Comparison of ENCODE assay signal across 24 cellular contexts in genomic region chr1:100750002-100750885, GRCh38. TPM values are rescaled to one million over a fixed set of nuclear protein-coding genes. Genes with fewer than 3 reads are reported as not detected.
DNase-seq lines count a peak whose midpoint lies in the region; ATAC-seq, FAIRE-seq and TF ChIP-seq lines count a peak whose summit lies in the region.
"Had no signal": no experiment of that assay in that cellular context is flagged by ENCODE, and none has a peak within 500 bp of the region (broad histone marks: within the 10 kb centered on the region; RNA-seq: fewer than 3 reads in every experiment).

No MANE protein-coding gene starts in this region.

- intact Hi-C loops in HepG2 (cut with micrococcal nuclease; ENCODE audit: unreplicated experiment) = no loop called here
- intact Hi-C loops in right lobe of liver (cut with DNase I) = no loop called here
- intact Hi-C loops in K562 (cut with micrococcal nuclease) = loop anchor here (1.0 to 5.0 kb wide), 2 partner anchors 67 to 116 kb away; no protein-coding TSS in a partner anchor

- CTCF ChIA-PET in HepG2 (lab: Yijun Ruan, JAX; ENCODE audit: low intra/inter-chr PET ratio, low total read pairs) (no interaction called here), K562 (lab: Yijun Ruan, JAX; ENCODE audit: low intra/inter-chr PET ratio) (interaction anchor here (0.6 to 1.7 kb wide), 2 partner anchors 116 to 1014 kb away, joined by 5 read pairs; no protein-coding TSS in a partner anchor)

- no peaks in the 10 kb centered on the region for H3K4me1 ChIP-seq in HepG2 (ENCODE audit: insufficient read depth, low read length)
- no peaks in the 10 kb centered on the region for H3K4me1 ChIP-seq in right lobe of liver
- no peaks in the 10 kb centered on the region for H3K4me1 ChIP-seq in K562 (replicated peaks in 1 of 2; ENCODE audit: control insufficient read depth in 2 of 2, insufficient read depth in 2 of 2, low read length in 2 of 2)
- H3K4me1 ChIP-seq: BLaER1, heart right ventricle, SJSA1, upper lobe of left lung had no signal

- H3K27me3 ChIP-seq in HepG2 (ENCODE audit: control insufficient read depth in 1 of 2, insufficient read depth in 2 of 2, low read length in 2 of 2) = no peaks in the 10 kb centered on the region; a peak in 1 of 5 replicates
- H3K27me3 ChIP-seq in right lobe of liver = no peaks in the 10 kb centered on the region
- no peaks in the 10 kb centered on the region for H3K27me3 ChIP-seq in K562 (ENCODE audit: control insufficient read depth in 2 of 2, insufficient read depth in 2 of 2, low read length in 2 of 2)
- H3K27me3 ChIP-seq: BLaER1, cardiac muscle cell, heart right ventricle, SJSA1, upper lobe of left lung had no signal

- WGBS in HepG2 (ENCODE audit: low lambda C conversion rate) = 59% methylated on average over 9 of the region's 9 CpGs
- WGBS in right lobe of liver (ENCODE audit: insufficient coverage, low coverage, low lambda C conversion rate, missing lambda C conversion rate) = 75% methylated on average over 8 of the region's 9 CpGs
- WGBS in K562 (ENCODE audit: insufficient coverage, low coverage, missing lambda C conversion rate) = 31% methylated on average over 9 of the region's 9 CpGs

- no peaks in the 10 kb centered on the region for H3K79me2 ChIP-seq in HepG2 (ENCODE audit: insufficient read depth, low read length)
- H3K79me2 ChIP-seq in K562 (ENCODE audit: control insufficient read depth, insufficient read depth, low read length) = no peaks in the 10 kb centered on the region

- H4K20me1 ChIP-seq in HepG2 (ENCODE audit: insufficient read depth, low read length) (no peaks in the 10 kb centered on the region), K562 (replicated peaks; ENCODE audit: control insufficient read depth, insufficient read depth, low read length) (no peaks in the 10 kb centered on the region)
- H4K20me1 ChIP-seq: BLaER1 had no signal

- H3K4me3 ChIP-seq in HepG2 (replicated peaks in 1 of 3; ENCODE audit: insufficient read depth in 1 of 3, low read depth in 2 of 3, low read length in 3 of 3) = no peak overlapping the region
- H3K4me3 ChIP-seq in right lobe of liver = no peak overlapping the region
- no peak overlapping the region for H3K4me3 ChIP-seq in K562
- H3K4me3 ChIP-seq: BLaER1, cardiac muscle cell, heart right ventricle, mucosa of descending colon, SJSA1, upper lobe of left lung had no signal

- ATAC-seq in HepG2 = peak; percentile 50; the same call in 2 of the 3 replicates
- ATAC-seq in right lobe of liver = no peak
- ATAC-seq in K562 = peak; percentile 87
- no peak for ATAC-seq in GM19395 (IDR thresholded peaks at IDR 0.05; ENCODE audit: unreplicated experiment)
- no peak for ATAC-seq in GM18870 (IDR thresholded peaks at IDR 0.05; ENCODE audit: unreplicated experiment)
- ATAC-seq: heart right ventricle, mucosa of descending colon, Panc1, sciatic nerve had no signal

- H3K4me2 ChIP-seq in HepG2 (ENCODE audit: low read depth, low read length) (no peak overlapping the region), K562 (ENCODE audit: insufficient read depth, low read length) (no peak overlapping the region)
- H3K4me2 ChIP-seq: BLaER1 had no signal

- H2AFZ ChIP-seq in HepG2 (ENCODE audit: low read length) = no peak overlapping the region
- no peak overlapping the region for H2AFZ ChIP-seq in K562 (ENCODE audit: low read depth, low read length)

- no peak overlapping the region for H3K27ac ChIP-seq in HepG2 (ENCODE audit: extremely low read length, insufficient read depth, low read length)
- H3K27ac ChIP-seq in right lobe of liver = no peak overlapping the region
- H3K27ac ChIP-seq in K562 (ENCODE audit: extremely low read depth, low read depth, low read length) = no peak overlapping the region
- H3K27ac ChIP-seq: BLaER1, cardiac muscle cell, heart right ventricle, SJSA1, upper lobe of left lung had no signal

- no peaks in the 10 kb centered on the region for H3K9me3 ChIP-seq in HepG2 (ENCODE audit: low read length)
- no peaks in the 10 kb centered on the region for H3K9me3 ChIP-seq in right lobe of liver
- H3K9me3 ChIP-seq in K562 (replicated peaks; ENCODE audit: control insufficient read depth, insufficient read depth, low read depth, low read length) = no peaks in the 10 kb centered on the region
- H3K9me3 ChIP-seq: BLaER1, mucosa of descending colon, SJSA1, upper lobe of left lung had no signal

- POLR2A ChIA-PET in HepG2 (lab: Yijun Ruan, JAX) = no interaction called here
- POLR2A ChIA-PET in K562 (lab: Yijun Ruan, JAX) = no interaction called here

- TF ChIP-seq CTCF in HepG2 (CRISPR knock-in tag; IDR thresholded peaks at IDR 0.05) (peak; percentile 24; the same call in 1 of the 2 replicates), right lobe of liver (IDR thresholded peaks at IDR 0.05) (no peak), K562 (IDR thresholded peaks at IDR 0.05 in 2 of 3, conservative IDR thresholded peaks at IDR 0.05 in 1 of 3; ENCODE audit: insufficient read depth in 2 of 3, low read depth in 1 of 3, low read length in 3 of 3) (peak; percentile 51 to 57 (median 57))

- TF ChIP-seq POLR2A in HepG2 (IDR thresholded peaks at IDR 0.05; ENCODE audit: insufficient read depth in 1 of 2, low read depth in 2 of 2, low read length in 2 of 2) (no peak), right lobe of liver (IDR thresholded peaks at IDR 0.05) (no peak), K562 (conservative IDR thresholded peaks at IDR 0.05) (no peak)

- H3K9ac ChIP-seq in HepG2 (ENCODE audit: insufficient read depth, low read depth, low read length) (no peak overlapping the region), K562 (ENCODE audit: insufficient read depth in 1 of 2, low read depth in 2 of 2, low read length in 2 of 2) (no peak overlapping the region)
- H3K9ac ChIP-seq: BLaER1 had no signal

- BruUV-seq in HepG2 (replicated peaks; lab: Mats Ljungman, UMichigan) (no TSS peak), K562 (replicated peaks; lab: Mats Ljungman, UMichigan) (no TSS peak)

- H3K36me3 ChIP-seq in HepG2 (replicated peaks in 1 of 2; ENCODE audit: control insufficient read depth in 1 of 2, insufficient read depth in 2 of 2, low read length in 2 of 2) (no peaks in the 10 kb centered on the region), right lobe of liver (no peaks in the 10 kb centered on the region), K562 (ENCODE audit: control insufficient read depth, insufficient read depth, low read length) (no peaks in the 10 kb centered on the region)
- H3K36me3 ChIP-seq: BLaER1, cardiac muscle cell, heart right ventricle, SJSA1, upper lobe of left lung had no signal

- DNase-seq in HepG2 (ENCODE audit: low spot score) (no peak), right lobe of liver (no peak), M059J (ENCODE audit: low read depth) (peak; percentile 14), K562 (ENCODE audit: extremely low read depth in 1 of 4, low spot score in 3 of 4) (peak in 2 of 4 experiments; percentile 17 to 25), hepatic stellate cell (ENCODE audit: low spot score) (no peak), ureter (ENCODE audit: low spot score) (no peak)
- DNase-seq: activated CD4-positive, alpha-beta T cell treated with anti-CD3 and anti-CD28 coated beads, Interleukin-2, amount 10 ng/mL, durations not matched to agents 24 days and 14 days; activated naive CD4-positive, alpha-beta T cell treated with anti-CD3 and anti-CD28 coated beads, Interleukin-2, amount 10 ng/mL, durations not matched to agents 7 days and 5 days; GF-D8; HCEC 1CT; heart right ventricle; KG1; mucosa of descending colon; NCI-H187; posterior cingulate gyrus; upper lobe of left lung had no signal

- FAIRE-seq in HepG2 (lab: Jason Lieb, UNC) (no peak), K562 (lab: Jason Lieb, UNC) (peak; percentile 40)
- FAIRE-seq: D721Med had no signal

- TF ChIP-seq RAD21 in HepG2 (CRISPR knock-in tag; IDR thresholded peaks at IDR 0.05) (no peak), K562 (CRISPR knock-in tag; conservative IDR thresholded peaks at IDR 0.05 in 1 of 2, IDR thresholded peaks at IDR 0.05 in 1 of 2) (peak; percentile 50 to 82; a peak in 3 of 4 replicates)

- TF ChIP-seq EP300 in HepG2 (IDR thresholded peaks at IDR 0.05; ENCODE audit: low read depth in 2 of 2, low read length in 2 of 2) = no peak
- TF ChIP-seq EP300 in HepG2 (CRISPR knock-in tag; IDR thresholded peaks at IDR 0.05; ENCODE audit: borderline replicate concordance) = no peak
- TF ChIP-seq EP300 in K562 (IDR thresholded peaks at IDR 0.05; ENCODE audit: low read length) = no peak

- no peaks in the 10 kb centered on the region for H3K9me1 ChIP-seq in K562 (ENCODE audit: control insufficient read depth, insufficient read depth, low read length)

- in situ Hi-C loops in HepG2 (cut with HindIII; ENCODE audit: extremely low pct_ligation_motif_present, low pct_unique_long_range_greater_than_20kb) = no loop called here
- in situ Hi-C loops in K562 (cut with MboI) = loop anchor here (10.0 kb wide), 1 partner anchor 115 kb away; no protein-coding TSS in a partner anchor

RNA-seq across cellular contexts. Expression of gene VCAM1, which starts 30.7 kb away (rescaled TPM):
- total RNA-seq in HepG2 (2016; rRNA removed; fragmentation: Illumina TruSeq; extraction: Trizol) (not detected in 2 replicates), right lobe of liver (10 to 100 TPM in 4 of 6 experiments, 1 to 10 TPM in 2; 2.5 to 17.4 (median 11.2) TPM), K562 (2014; rRNA removed) (0.04 TPM in 1 of 2 replicates, not detected in the other), K562 (2014; rRNA removed; fragmentation: Illumina TruSeq; extraction: Trizol) (not detected in 2 replicates), K562 (2015; rRNA removed; fragmentation: Illumina TruSeq; extraction: Trizol) (not detected in 2 replicates), K562 (2021) (0.09 and 0.13 TPM in 2 replicates), ureter (19.1 TPM)
- total RNA-seq in HepG2 (2016; cell fraction: cytosol; rRNA removed; fragmentation: Illumina TruSeq; extraction: Trizol; ENCODE audit: low read depth) = not detected in 2 replicates
- not detected in 2 replicates for total RNA-seq in HepG2 (2016; cell fraction: insoluble cytoplasmic fraction; rRNA removed; fragmentation: Illumina TruSeq; extraction: Trizol)
- total RNA-seq in HepG2 (2016; cell fraction: membrane; rRNA removed; fragmentation: Illumina TruSeq; extraction: Trizol) = not detected in 2 replicates
- not detected in 2 replicates for total RNA-seq in HepG2 (2016; cell fraction: nucleus; rRNA removed; fragmentation: Illumina TruSeq; extraction: Trizol)
- polyA plus RNA-seq in HepG2 (2011; rRNA removed) (not detected in 2 replicates), K562 (2011; rRNA removed) (not detected in 2 replicates), K562 (2014; fragmentation: Illumina TruSeq; extraction: Trizol) (not detected in 2 replicates), K562 (2014; fragmentation: Nextera tagmentation; extraction: Ambion mirVana) (under 1 TPM in 1 of 2 experiments, not detected in 1; 0.04 TPM), K562 (2014; rRNA removed) (not detected in 2 replicates)
- polyA plus RNA-seq in HepG2 (2011; cell fraction: cytosol; rRNA removed) = not detected in 2 replicates
- not detected in 2 replicates for polyA plus RNA-seq in HepG2 (2011; cell fraction: nucleus; rRNA removed)
- 0.05 TPM in 1 of 2 replicates, not detected in the other for polyA plus RNA-seq in HepG2 (2012)
- polyA plus RNA-seq in HepG2 (2016; cell fraction: cytosol; fragmentation: Illumina TruSeq; extraction: Trizol; ENCODE audit: low read depth) = not detected in 2 replicates
- not detected in 2 replicates for polyA plus RNA-seq in HepG2 (2016; cell fraction: insoluble cytoplasmic fraction; fragmentation: Illumina TruSeq; extraction: Trizol; ENCODE audit: low read depth)
- polyA plus RNA-seq in HepG2 (2016; cell fraction: membrane; fragmentation: Illumina TruSeq; extraction: Trizol; ENCODE audit: low read depth) = not detected in 2 replicates
- not detected in 2 replicates for polyA plus RNA-seq in HepG2 (2016; cell fraction: nucleus; fragmentation: Illumina TruSeq; extraction: Trizol; ENCODE audit: insufficient read depth, low read depth)
- not detected in 2 replicates for polyA minus RNA-seq in HepG2 (2011; rRNA and poly(A)+ RNA removed; ENCODE audit: low replicate concordance)
- polyA minus RNA-seq in HepG2 (2011; cell fraction: cytosol; rRNA and poly(A)+ RNA removed) = not detected in 2 replicates
- not detected in 2 replicates for polyA minus RNA-seq in HepG2 (2011; cell fraction: nucleus; rRNA and poly(A)+ RNA removed)
- 2.8 and 5.0 TPM in 2 replicates for total RNA-seq in M059J (2014; rRNA removed; shearing (Covaris generic))
- total RNA-seq in K562 (2011; cell fraction: chromatin; rRNA removed; ENCODE audit: low replicate concordance) = not detected in 2 replicates
- not detected in 2 replicates for total RNA-seq in K562 (2011; cell fraction: nucleolus; rRNA removed)
- total RNA-seq in K562 (2011; cell fraction: nucleoplasm; rRNA removed) = not detected in 2 replicates
- polyA plus RNA-seq in K562 (2011; cell fraction: cytosol; rRNA removed) = not detected in 2 replicates
- not detected in 2 replicates for polyA plus RNA-seq in K562 (2011; cell fraction: nucleus; rRNA removed)
- not detected in 2 replicates for polyA plus RNA-seq in K562 (2012)
- polyA minus RNA-seq in K562 (2011; rRNA and poly(A)+ RNA removed) = not detected in 2 replicates
- polyA minus RNA-seq in K562 (2011; cell fraction: cytosol; rRNA and poly(A)+ RNA removed) = not detected in 2 replicates
- not detected in 2 replicates for polyA minus RNA-seq in K562 (2011; cell fraction: nucleus; rRNA and poly(A)+ RNA removed)
- total RNA-seq: activated CD4-positive, alpha-beta T cell treated with anti-CD3 and anti-CD28 coated beads, Interleukin-2, amount 10 ng/mL, durations not matched to agents 24 days and 14 days had no signal

Comparison
In these comparisons a context has a peak if more than half of its experiments do, and no peak if none do; other contexts are left out.
1. ATAC-seq: peak in HepG2 (single experiment) and K562 (single experiment); none in right lobe of liver (0 of 4), GM19395 (single experiment) and GM18870 (single experiment).
2. CTCF ChIP-seq: peak in HepG2 (single experiment) and K562 (3 of 3); none in right lobe of liver (0 of 4).
3. Of the 241 proteins assayed by ChIP-seq in both HepG2 and K562: peak only in HepG2: STAG1; only in K562: MAFF, MAFG, NFE2, NFE2L1, RAD21, SMC3 and 1 more; in both: CTCF; in neither: 227; mixed calls (peak in some experiments, not most) for 5.